Comparison of ENCODE assay signal across 9 cellular contexts in genomic region chr3:195583831-195584542, GRCh38. TPM values are rescaled to one million over a fixed set of nuclear protein-coding genes. Genes with fewer than 3 reads are reported as not detected.
A peak's percentile ranks its signal among the peaks of the same experiment; 100 is the strongest.
DNase-seq lines count a peak whose midpoint lies in the region; ATAC-seq, FAIRE-seq and TF ChIP-seq lines count a peak whose summit lies in the region.
"Had no signal": no experiment of that assay in that cellular context is flagged by ENCODE, and none has a peak within 500 bp of the region (broad histone marks: within the 10 kb centered on the region; RNA-seq: fewer than 3 reads in every experiment).

APOD (minus strand) TSS chr3:195583940; CDS start chr3:195579461, 4,479 bp downstream.

- H3K27me3 ChIP-seq in astrocyte (ENCODE audit: insufficient read depth, low read length), result peaks cover 6% of the 10 kb centered on the region

- no peak within 1 kb of the TSS for H3K4me2 ChIP-seq in astrocyte (ENCODE audit: low read length)

- no peaks in the 10 kb centered on the region for H3K9me3 Mint-ChIP-seq in astrocyte (ENCODE audit: unreplicated experiment)
- H3K9me3 Mint-ChIP-seq in stimulated activated naive CD8-positive, alpha-beta T cell treated with anti-CD3 and anti-CD28 coated beads, Interleukin-15, amount 100 ng/mL, for 72 hours, result no peaks in the 10 kb centered on the region
- H3K9me3 Mint-ChIP-seq: central memory CD8-positive, alpha-beta T cell had no signal

- peak within 1 kb of the TSS; percentile 77 for H3K27ac Mint-ChIP-seq in astrocyte (ENCODE audit: unreplicated experiment)
- peak within 1 kb of the TSS in 1 of 2 donors; percentile 36 for H3K27ac Mint-ChIP-seq in stimulated activated naive CD8-positive, alpha-beta T cell treated with anti-CD3 and anti-CD28 coated beads, Interleukin-15, amount 100 ng/mL, for 72 hours

- no peaks in the 10 kb centered on the region for H4K20me1 ChIP-seq in astrocyte (ENCODE audit: insufficient read depth, low read length)

- FAIRE-seq in astrocyte (lab: Jason Lieb, UNC), result no peak

- H3K36me3 ChIP-seq in astrocyte (ENCODE audit: insufficient read depth, low read length), result no peaks in the 10 kb centered on the region

- ATAC-seq in GM21619 (IDR thresholded peaks at IDR 0.05; ENCODE audit: unreplicated experiment), result no peak
- ATAC-seq in HG02840 (IDR thresholded peaks at IDR 0.05; ENCODE audit: low FRiP score, unreplicated experiment), result no peak
- no peak for ATAC-seq in stimulated activated naive CD8-positive, alpha-beta T cell treated with anti-CD3 and anti-CD28 coated beads, Interleukin-15, amount 100 ng/mL, for 72 hours

- H3K27ac ChIP-seq in astrocyte (ENCODE audit: low read depth, low read length), result no peak within 1 kb of the TSS
- H3K27ac ChIP-seq in substantia nigra (ENCODE audit: low read depth, low read length, poor library complexity, severe bottlenecking), result peak within 1 kb of the TSS; percentile 93

- H2AFZ ChIP-seq in astrocyte (ENCODE audit: low read depth, low read length), result no peak within 1 kb of the TSS

- no peak within 1 kb of the TSS for H3K9ac ChIP-seq in astrocyte (ENCODE audit: low read length)

- TF ChIP-seq CTCF in astrocyte (IDR thresholded peaks at IDR 0.05; ENCODE audit: insufficient read depth, low read depth, low read length), result no peak

- H3K79me2 ChIP-seq in astrocyte (ENCODE audit: insufficient read depth, low read length), result no peaks in the 10 kb centered on the region

- in situ Hi-C loops in KBM-7 (cut with MboI; ENCODE audit: low pct_unique_long_range_greater_than_20kb, low sequenced_read_pairs), result no loop called here

- H3K4me3 Mint-ChIP-seq in astrocyte (ENCODE audit: unreplicated experiment), result no peak within 1 kb of the TSS
- no peak within 1 kb of the TSS for H3K4me3 Mint-ChIP-seq in stimulated activated naive CD8-positive, alpha-beta T cell treated with anti-CD3 and anti-CD28 coated beads, Interleukin-15, amount 100 ng/mL, for 72 hours
- H3K4me3 Mint-ChIP-seq: central memory CD8-positive, alpha-beta T cell had no signal

- H3K4me1 ChIP-seq in astrocyte (ENCODE audit: insufficient read depth, low read length), result no peaks in the 10 kb centered on the region

- DNase-seq in KBM-7, result peak; percentile 70
- DNase-seq in astrocyte (ENCODE audit: low read depth), result peak; percentile 3
- peak; percentile 77 to 80 for DNase-seq in hippocampal formation (lab: John Stamatoyannopoulos, UW)
- DNase-seq in substantia nigra (lab: John Stamatoyannopoulos, UW), result peak in 42 of 49 donors; percentile 20 to 84 (median 56)
- no peak for DNase-seq in amniotic stem cell (lab: John Stamatoyannopoulos, UW)
- DNase-seq in stimulated activated naive CD8-positive, alpha-beta T cell treated with anti-CD3 and anti-CD28 coated beads, Interleukin-15, amount 100 ng/mL, for 72 hours, result no peak

- H3K4me3 ChIP-seq in astrocyte (ENCODE audit: insufficient read depth, low read depth, low read length), result no peak within 1 kb of the TSS

- H3K4me1 Mint-ChIP-seq in astrocyte (ENCODE audit: low read depth, unreplicated experiment), result peaks cover 16% of the 10 kb centered on the region
- H3K4me1 Mint-ChIP-seq in stimulated activated naive CD8-positive, alpha-beta T cell treated with anti-CD3 and anti-CD28 coated beads, Interleukin-15, amount 100 ng/mL, for 72 hours, result peaks cover 37% of the 10 kb centered on the region
- H3K4me1 Mint-ChIP-seq: central memory CD8-positive, alpha-beta T cell had no signal

- H3K36me3 Mint-ChIP-seq in astrocyte (ENCODE audit: low read depth, unreplicated experiment), result no peaks in the 10 kb centered on the region

- no peaks in the 10 kb centered on the region for H3K27me3 Mint-ChIP-seq in astrocyte (ENCODE audit: low read depth, unreplicated experiment)
- H3K27me3 Mint-ChIP-seq in stimulated activated naive CD8-positive, alpha-beta T cell treated with anti-CD3 and anti-CD28 coated beads, Interleukin-15, amount 100 ng/mL, for 72 hours, result no peaks in the 10 kb centered on the region
- H3K27me3 Mint-ChIP-seq: central memory CD8-positive, alpha-beta T cell had no signal

- no peaks in the 10 kb centered on the region for H3K9me3 ChIP-seq in astrocyte (ENCODE audit: insufficient read depth, low read depth, low read length)

RNA-seq across cellular contexts. Expression of gene APOD, which starts in this region (rescaled TPM):
- total RNA-seq in astrocyte, result 0.70 TPM in 1 of 2 replicates, not detected in the other

Comparison
In these comparisons a context has a peak if more than half of its experiments do, and no peak if none do; other contexts are left out.
1. Peak in DNase-seq in astrocyte; RNA of the gene not detected or under 1 TPM.
2. DNase-seq: peak in KBM-7 (single experiment), hippocampal formation (2 of 2) and substantia nigra (42 of 49); none in amniotic stem cell (single experiment) and stimulated activated naive CD8-positive, alpha-beta T cell treated with anti-CD3 and anti-CD28 coated beads, Interleukin-15, amount 100 ng/mL, for 72 hours (0 of 2).